8 cellular contexts compared by ENCODE assay signal in the genomic region with DNA sequence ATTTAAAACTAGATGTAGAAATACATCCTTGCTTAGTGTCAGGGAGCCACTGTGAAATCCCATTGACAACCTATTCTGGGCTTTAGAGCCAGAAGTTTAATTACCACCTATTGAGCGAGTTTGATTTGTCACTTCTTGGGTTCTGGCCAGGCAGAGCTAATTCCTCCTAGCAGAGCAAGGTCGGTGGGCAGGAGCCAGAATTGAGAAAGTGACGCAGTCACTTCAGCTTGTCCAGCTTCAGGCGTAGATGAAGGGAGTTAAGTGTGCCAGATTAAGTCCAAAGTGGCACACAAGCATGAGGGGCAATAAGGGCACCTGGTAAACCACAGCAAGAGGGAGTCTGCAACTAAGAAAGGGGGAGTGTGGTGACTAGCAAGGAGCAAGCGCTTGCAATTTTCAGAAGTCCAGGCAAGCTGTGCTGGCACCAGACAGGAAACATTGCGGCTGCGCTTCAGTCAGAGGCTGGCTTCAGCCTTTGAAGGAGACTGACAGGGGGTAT.
A peak's percentile ranks its signal among the peaks of the same experiment; 100 is the strongest.
DNase-seq lines count a peak whose midpoint lies in the region; ATAC-seq and TF ChIP-seq lines count a peak whose summit lies in the region.

No MANE protein-coding gene starts in this region.

- H3K9ac ChIP-seq in HUES48 (ENCODE audit: low read depth, low read length) (no peak overlapping the region), smooth muscle cell (ENCODE audit: low read depth) (no peak overlapping the region)

- H3K4me1 ChIP-seq in HUES48 (ENCODE audit: control insufficient read depth, insufficient read depth, low read length): peaks cover 11% of the 10 kb centered on the region; the same call in 1 of the 2 replicates
- H3K4me1 ChIP-seq in smooth muscle cell (ENCODE audit: low read depth): peaks cover 12% of the 10 kb centered on the region

- DNase-seq in SHP77 treated with DMSO at 0.1 percent for 48 hours (lab: John Stamatoyannopoulos, UW) (peak; percentile 68), left cardiac atrium (peak; percentile 81), smooth muscle cell (lab: John Stamatoyannopoulos, UW; ENCODE audit: unreplicated experiment) (no peak), amniotic stem cell (lab: John Stamatoyannopoulos, UW) (no peak), T-helper 9 cell (no peak), iPS-NIHi11 (ENCODE audit: low spot score) (no peak)

- peaks cover 36% of the 10 kb centered on the region for H4K20me1 ChIP-seq in smooth muscle cell (ENCODE audit: low read depth)

- peaks cover 44% of the 10 kb centered on the region for H3K79me2 ChIP-seq in smooth muscle cell (ENCODE audit: low read depth)

- peak; percentile 78 to 83 for ATAC-seq in left cardiac atrium
- no peak for ATAC-seq in HG03135 (IDR thresholded peaks at IDR 0.05; ENCODE audit: unreplicated experiment)

- no peak overlapping the region for H2AFZ ChIP-seq in smooth muscle cell (ENCODE audit: low read depth)

- H3K36me3 ChIP-seq in HUES48 (ENCODE audit: control insufficient read depth, insufficient read depth, low read length) (no peaks in the 10 kb centered on the region), smooth muscle cell (ENCODE audit: low read depth) (no peaks in the 10 kb centered on the region)

- H3K9me3 ChIP-seq in HUES48 (ENCODE audit: control insufficient read depth, insufficient read depth, low read length) (no peaks in the 10 kb centered on the region), smooth muscle cell (replicated peaks; ENCODE audit: low read depth) (no peaks in the 10 kb centered on the region)

- TF ChIP-seq CTCF in smooth muscle cell (IDR thresholded peaks at IDR 0.05; ENCODE audit: borderline replicate concordance, insufficient read depth, poor library complexity, severe bottlenecking): no peak

- intact Hi-C loops in left cardiac atrium (cut with DNase I): no loop called here

- H3K27me3 ChIP-seq in HUES48 (ENCODE audit: control insufficient read depth, insufficient read depth, low read length): no peaks in the 10 kb centered on the region
- no peaks in the 10 kb centered on the region for H3K27me3 ChIP-seq in smooth muscle cell (ENCODE audit: low read depth)

- H3K27ac ChIP-seq in HUES48 (ENCODE audit: low read depth, low read length) (peak overlapping the region; percentile 30), smooth muscle cell (ENCODE audit: low read depth) (peak overlapping the region; percentile 13)

- H3F3A ChIP-seq in smooth muscle cell (ENCODE audit: low read depth): no peaks in the 10 kb centered on the region

- H3K4me2 ChIP-seq in smooth muscle cell: peak overlapping the region; percentile 27

- H3K4me3 ChIP-seq in HUES48 (ENCODE audit: low read depth, low read length) (no peak overlapping the region), smooth muscle cell (no peak overlapping the region)

- WGBS in smooth muscle cell (ENCODE audit: low lambda C conversion rate): 55% methylated on average over 7 of the region's 7 CpGs

Comparison
In these comparisons a context has a peak if more than half of its experiments do, and no peak if none do; other contexts are left out.
1. DNase-seq: peak in SHP77 treated with DMSO at 0.1 percent for 48 hours (single experiment) and left cardiac atrium (single experiment); none in smooth muscle cell (single experiment), amniotic stem cell (single experiment), T-helper 9 cell (single experiment) and iPS-NIHi11 (single experiment).